12 cellular contexts compared by ENCODE assay signal in the genomic region with DNA sequence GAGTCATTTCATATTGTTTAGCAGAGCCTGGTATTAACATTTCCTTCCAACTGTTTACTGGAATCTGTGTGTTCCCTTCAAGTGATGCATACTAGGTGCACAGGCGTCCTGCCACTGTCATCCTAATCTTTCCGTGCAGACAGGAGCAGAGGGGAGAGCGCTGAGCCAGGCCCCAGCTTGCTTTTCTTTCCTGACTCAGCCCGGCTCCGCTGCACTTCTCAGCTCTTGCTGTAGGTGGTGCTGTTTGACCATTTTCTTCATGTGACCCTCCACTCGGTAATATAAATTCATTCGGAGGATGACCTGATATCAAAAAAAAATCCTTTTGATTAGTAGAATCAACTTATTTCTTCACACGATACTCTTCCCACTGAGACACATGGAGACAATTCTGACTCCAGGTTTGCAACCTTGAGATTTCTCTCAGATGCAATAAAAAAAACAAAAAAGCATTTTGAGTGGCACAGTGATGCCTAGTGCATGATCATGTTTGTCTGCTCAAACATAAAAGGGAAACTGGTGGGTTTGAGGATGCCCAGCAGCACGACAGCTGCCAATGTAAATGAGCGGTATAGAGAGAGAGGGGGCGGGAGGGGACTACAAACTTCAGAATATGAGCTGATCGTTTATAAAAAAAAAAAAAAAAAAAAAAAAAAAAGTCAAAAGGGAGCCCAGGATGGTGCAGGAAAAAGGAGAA. TPM values are rescaled to one million over a fixed set of nuclear protein-coding genes. Genes with fewer than 3 reads are reported as not detected.
A peak's percentile ranks its signal among the peaks of the same experiment; 100 is the strongest.
DNase-seq lines count a peak whose midpoint lies in the region; ATAC-seq, FAIRE-seq and TF ChIP-seq lines count a peak whose summit lies in the region.
"Not testable (repeated sequence)": the region's sequence is repeated elsewhere in the genome, so short reads cannot be mapped to it uniquely, and the experiment has no call there.
"Had no signal": no experiment of that assay in that cellular context is flagged by ENCODE, and none has a peak within 500 bp of the region (broad histone marks: within the 10 kb centered on the region; RNA-seq: fewer than 3 reads in every experiment).

No MANE protein-coding gene starts in this region.

- H3K36me3 Mint-ChIP-seq in activated T-cell treated with anti-CD3 and anti-CD28 coated beads, Interleukin-2, amount 50 U/mL, for 72 hours (ENCODE audit: insufficient read depth in 2 of 2): not testable (repeated sequence)

- H3K4me1 ChIP-seq in A549, heart right ventricle: not testable (repeated sequence)

- H3K4me1 Mint-ChIP-seq in activated T-cell treated with anti-CD3 and anti-CD28 coated beads, Interleukin-2, amount 50 U/mL, for 72 hours (ENCODE audit: low read depth): not testable (repeated sequence)

- H3K27me3 Mint-ChIP-seq in activated T-cell treated with anti-CD3 and anti-CD28 coated beads, Interleukin-2, amount 50 U/mL, for 72 hours (ENCODE audit: low read depth): not testable (repeated sequence)

- not testable (repeated sequence) for DNase-seq in A549 (ENCODE audit: low read depth in 1 of 2, low spot score in 1 of 2); activated T-cell treated with anti-CD3 and anti-CD28 coated beads, Interleukin-2, amount 50 U/mL, for 72 hours; heart right ventricle; omental fat pad (ENCODE audit: low spot score)

- H3K9me3 ChIP-seq in A549, heart right ventricle: not testable (repeated sequence)

- H3K4me3 Mint-ChIP-seq in activated T-cell treated with anti-CD3 and anti-CD28 coated beads, Interleukin-2, amount 50 U/mL, for 72 hours: not testable (repeated sequence)

- WGBS in A549 (ENCODE audit: missing lambda C conversion rate): 1% methylated on average over 7 of the region's 12 CpGs
- 16 to 25% methylated on average over 4 to 6 of the region's 12 CpGs for WGBS in heart right ventricle, 2 donors

- TF ChIP-seq RAD21 in A549 (conservative IDR thresholded peaks at IDR 0.05 in 1 of 2, IDR thresholded peaks at IDR 0.05 in 1 of 2): not testable (repeated sequence)

- not testable (repeated sequence) for H3K27ac ChIP-seq in A549, heart right ventricle

- not testable (repeated sequence) for H3K4me3 ChIP-seq in A549, heart right ventricle

- not testable (repeated sequence) for FAIRE-seq in A549 (lab: Jason Lieb, UNC)

- TF ChIP-seq EP300 in A549 (IDR thresholded peaks at IDR 0.05): not testable (repeated sequence)

- intact Hi-C loops in heart right ventricle (cut with DNase I): not testable (repeated sequence)

- H3K4me2 ChIP-seq in A549: not testable (repeated sequence)

- H3K9me3 Mint-ChIP-seq in activated T-cell treated with anti-CD3 and anti-CD28 coated beads, Interleukin-2, amount 50 U/mL, for 72 hours: not testable (repeated sequence)

- H3K36me3 ChIP-seq in heart right ventricle: not testable (repeated sequence)

- not testable (repeated sequence) for TF ChIP-seq CTCF in A549 (IDR thresholded peaks at IDR 0.05); omental fat pad (IDR thresholded peaks at IDR 0.05)
- TF ChIP-seq CTCF in heart right ventricle (IDR thresholded peaks at IDR 0.05): peak in 2 of 9 donors; percentile 6 to 9

- H3K27ac Mint-ChIP-seq in activated T-cell treated with anti-CD3 and anti-CD28 coated beads, Interleukin-2, amount 50 U/mL, for 72 hours: not testable (repeated sequence)

- H3K27me3 ChIP-seq in heart right ventricle: not testable (repeated sequence)

- not testable (repeated sequence) for TF ChIP-seq POLR2A in A549 (IDR thresholded peaks at IDR 0.05; ENCODE audit: low read length)

- POLR2A ChIA-PET in A549 (lab: Yijun Ruan, JAX): not testable (repeated sequence)

- CTCF ChIA-PET in A549 (lab: Yijun Ruan, JAX): interaction anchor here (1.2 kb wide), 1 partner anchor 439 kb away, joined by 4 read pairs; no protein-coding TSS in a partner anchor

- peak; percentile 93 to 98 for ATAC-seq in A549
- ATAC-seq in GM18873 (IDR thresholded peaks at IDR 0.05; ENCODE audit: low FRiP score, unreplicated experiment): peak; percentile 56
- peak; percentile 79 for ATAC-seq in GM21529 (IDR thresholded peaks at IDR 0.05; ENCODE audit: unreplicated experiment)
- ATAC-seq in HG02970 (IDR thresholded peaks at IDR 0.05; ENCODE audit: low FRiP score, unreplicated experiment): peak; percentile 72
- peak; percentile 64 for ATAC-seq in HG03565 (IDR thresholded peaks at IDR 0.05; ENCODE audit: unreplicated experiment)
- ATAC-seq in activated T-cell treated with anti-CD3 and anti-CD28 coated beads, Interleukin-2, amount 50 U/mL, for 72 hours (replicated peaks in 1 of 2): peak; percentile 76 to 84
- peak; percentile 75 to 95 (median 89) for ATAC-seq in heart right ventricle
- peak; percentile 81 for ATAC-seq in omental fat pad (ENCODE audit: low FRiP score)

RNA-seq across cellular contexts. Expression of a gene that starts 29.0 kb away (rescaled TPM):
- polyA plus RNA-seq in A549 (2011; rRNA removed) (0.28 and 0.30 TPM in 2 replicates), A549 (2017; fragmentation: RNase III; extraction: RNeasy Plus Mini Kit Qiagen cat#74134 plus additional on column Dnase treatment) (0.59 to 0.90 TPM (median 0.67 TPM) in 3 replicates), heart right ventricle (under 1 TPM in 1 of 2 donors, not detected in 1; 0.06 TPM)
- 0.24 and 0.38 TPM in 2 replicates for polyA plus RNA-seq in A549 (2012; cell fraction: cytosol; rRNA removed)
- polyA plus RNA-seq in A549 (2012; cell fraction: nucleus; rRNA removed): 3.1 and 3.4 TPM in 2 replicates
- 0.39 and 0.74 TPM in 2 replicates for polyA minus RNA-seq in A549 (2011; rRNA and poly(A)+ RNA removed)
- under 1 TPM in 1 of 2 donors, not detected in 1; 0.12 TPM for total RNA-seq in activated T-cell treated with anti-CD3 and anti-CD28 coated beads, Interleukin-2, amount 50 U/mL, for 72 hours
- total RNA-seq in heart right ventricle (under 1 TPM in 3 of 10 donors, not detected in 7; 0.09 to 0.13 (median 0.12) TPM), omental fat pad (under 1 TPM in 2 of 4 donors, not detected in 2; 0.19 to 0.24 TPM)
- total RNA-seq: A172, right atrium auricular region had no signal
- polyA plus RNA-seq: CD8-positive, alpha-beta memory T cell; liver had no signal
